Comparison of ENCODE assay signal across 19 cellular contexts in genomic region chr9:16613605-16614004, GRCh38.
DNase-seq lines count a peak whose midpoint lies in the region; ATAC-seq and TF ChIP-seq lines count a peak whose summit lies in the region.
"Had no signal": no experiment of that assay in that cellular context is flagged by ENCODE, and none has a peak within 500 bp of the region (broad histone marks: within the 10 kb centered on the region; RNA-seq: fewer than 3 reads in every experiment).

No MANE protein-coding gene starts in this region.

- ATAC-seq in IMR-90 (ENCODE audit: low read depth) = no peak
- ATAC-seq in WTC11 = no peak
- no peak for ATAC-seq in HG02623 (IDR thresholded peaks at IDR 0.05; ENCODE audit: unreplicated experiment)
- ATAC-seq in esophagus mucosa = no peak
- ATAC-seq: GM12878 had no signal

- no peak overlapping the region for H3K23ac ChIP-seq in IMR-90 (ENCODE audit: low read depth, low read length)

- H3K56ac ChIP-seq in IMR-90 (ENCODE audit: extremely low read depth, insufficient read depth, low read length) = no peak overlapping the region

- H3K9me3 ChIP-seq in IMR-90 (ENCODE audit: control insufficient read depth, insufficient read depth, low read length) = no peaks in the 10 kb centered on the region
- H3K9me3 ChIP-seq: BE2C, HAP-1 had no signal

- H3K9me1 ChIP-seq in IMR-90 (ENCODE audit: insufficient read depth, low read length) = peaks cover 3% of the 10 kb centered on the region; the same call in 1 of the 2 replicates

- H3K36me3 ChIP-seq in IMR-90 (ENCODE audit: control insufficient read depth, insufficient read depth, low read length) = no peaks in the 10 kb centered on the region
- H3K36me3 ChIP-seq: BE2C, HAP-1 had no signal

- 71% methylated on average over 2 of the region's 3 CpGs; no CpG with 5 or more reads in 1 of the 2 experiments for WGBS in IMR-90 (ENCODE audit: extremely low coverage in 2 of 2, insufficient read length in 1 of 2), 2 experiments

- H2BK5ac ChIP-seq in IMR-90 (ENCODE audit: low read depth, low read length, poor library complexity, severe bottlenecking) = no peak overlapping the region

- no peak overlapping the region; a peak in 1 of 4 replicates for H4K8ac ChIP-seq in IMR-90 (ENCODE audit: low read depth in 2 of 2, low read length in 2 of 2)

- no peak overlapping the region for H2AK5ac ChIP-seq in IMR-90 (ENCODE audit: low read depth, low read length)

- peaks cover 15% of the 10 kb centered on the region for H3K4me1 ChIP-seq in IMR-90 (ENCODE audit: control insufficient read depth, insufficient read depth, low read length)
- H3K4me1 ChIP-seq: BE2C had no signal

- CTCF ChIA-PET in IMR-90 (lab: Yijun Ruan, JAX) = no interaction called here
- CTCF ChIA-PET in WTC11 (lab: Charles Lee) = no interaction called here

- H3K9ac ChIP-seq in IMR-90 (ENCODE audit: low read depth, low read length) = no peak overlapping the region

- no peak overlapping the region for H2BK120ac ChIP-seq in IMR-90 (ENCODE audit: low read depth, low read length)

- TF ChIP-seq POLR2A in IMR-90 (IDR thresholded peaks at IDR 0.05; ENCODE audit: low read depth, low read length) = no peak

- DNase-seq in IMR-90 (no peak), WTC11 (ENCODE audit: low spot score) (no peak), myocyte (ENCODE audit: low read depth) (peak; percentile 20), nucleus accumbens (lab: John Stamatoyannopoulos, UW) (no peak)
- DNase-seq: ACHN; BE2C; C1 segment of cervical spinal cord; CD4-positive, CD25-positive, alpha-beta regulatory T cell; CD8-positive, alpha-beta memory T cell; COR-L47; DMS 273 treated with DMSO at 0.1 percent for 48 hours; DMS53; DND-41; EL; GOT3 had no signal

- no peak overlapping the region for H3K14ac ChIP-seq in IMR-90 (replicated peaks; ENCODE audit: low read depth, low read length)

- H4K20me1 ChIP-seq in IMR-90 (ENCODE audit: insufficient read depth, low read length) = peaks cover 5% of the 10 kb centered on the region; the same call in 1 of the 2 replicates

- no peaks in the 10 kb centered on the region for H3K36me3 Mint-ChIP-seq in WTC11
- H3K36me3 Mint-ChIP-seq: CD4-positive, CD25-positive, alpha-beta regulatory T cell; CD8-positive, alpha-beta memory T cell had no signal

- H3K4me1 Mint-ChIP-seq in WTC11 = peaks cover 55% of the 10 kb centered on the region
- H3K4me1 Mint-ChIP-seq: CD4-positive, CD25-positive, alpha-beta regulatory T cell; CD8-positive, alpha-beta memory T cell had no signal

- H3K4me3 Mint-ChIP-seq in WTC11 = no peak overlapping the region
- H3K4me3 Mint-ChIP-seq: CD4-positive, CD25-positive, alpha-beta regulatory T cell; CD8-positive, alpha-beta memory T cell had no signal

- dilution Hi-C loops in IMR-90 (cut with HindIII; ENCODE audit: low sequenced_read_pairs, unreplicated experiment) = no loop called here

- H3K27me3 Mint-ChIP-seq in WTC11 (ENCODE audit: low read depth) = no peaks in the 10 kb centered on the region
- H3K27me3 Mint-ChIP-seq: CD4-positive, CD25-positive, alpha-beta regulatory T cell; CD8-positive, alpha-beta memory T cell had no signal

- H2AK9ac ChIP-seq in IMR-90 (replicated peaks; ENCODE audit: low read depth, low read length, poor library complexity) = no peak overlapping the region

- no peak overlapping the region for H3K4me3 ChIP-seq in IMR-90 (ENCODE audit: insufficient read depth, low read depth, low read length)
- H3K4me3 ChIP-seq: GM12878, HAP-1 had no signal

- H3K27ac ChIP-seq in IMR-90 (ENCODE audit: insufficient read depth, low read length) = no peak overlapping the region

- no peak overlapping the region for H3K4ac ChIP-seq in IMR-90 (ENCODE audit: low read depth, low read length)

- no peak overlapping the region for H2BK15ac ChIP-seq in IMR-90 (ENCODE audit: low read depth, low read length)

- H3K9me3 Mint-ChIP-seq in WTC11 = no peaks in the 10 kb centered on the region

- H2BK20ac ChIP-seq in IMR-90 (ENCODE audit: low read depth, low read length) = 0 out of 2 replicates have a peak overlapping the region, but pooled peaks have one; percentile 48

- no peak overlapping the region for H3K18ac ChIP-seq in IMR-90 (ENCODE audit: low read depth, low read length)

- TF ChIP-seq CTCF in IMR-90 (conservative IDR thresholded peaks at IDR 0.05; ENCODE audit: low read depth, low read length) (no peak), WTC11 (IDR thresholded peaks at IDR 0.05) (no peak)

- H4K5ac ChIP-seq in IMR-90 (ENCODE audit: low read depth, low read length) = no peak overlapping the region

- intact Hi-C loops in IMR-90 (cut with micrococcal nuclease) = no loop called here

- no peaks in the 10 kb centered on the region for H3K27me3 ChIP-seq in IMR-90 (ENCODE audit: control insufficient read depth, insufficient read depth, low read length)
- H3K27me3 ChIP-seq: BE2C had no signal

- no peak overlapping the region for H2AFZ ChIP-seq in IMR-90 (replicated peaks; ENCODE audit: low read length, poor library complexity)

- H3K79me1 ChIP-seq in IMR-90 (ENCODE audit: low read depth in 1 of 2, low read length in 2 of 2) = peaks cover 18 to 72% of the 10 kb centered on the region in 2 experiments; a peak in 3 of 4 replicates

- no peak for TF ChIP-seq RAD21 in IMR-90 (IDR thresholded peaks at IDR 0.05; ENCODE audit: low read length)

- POLR2A ChIA-PET in IMR-90 (lab: Charles Lee; ENCODE audit: unreplicated experiment) = no interaction called here
- POLR2A ChIA-PET in WTC11 (lab: Charles Lee) = no interaction called here

- H4K91ac ChIP-seq in IMR-90 (ENCODE audit: insufficient read depth, low read depth, low read length) = no peak overlapping the region

- in situ Hi-C loops in IMR-90 (cut with MboI; ENCODE audit: low sequenced_read_pairs) = no loop called here

- H3K27ac Mint-ChIP-seq in WTC11 = peak overlapping the region; percentile 61; the same call in 1 of the 2 replicates
- H3K27ac Mint-ChIP-seq: CD4-positive, CD25-positive, alpha-beta regulatory T cell; CD8-positive, alpha-beta memory T cell had no signal

- no peak overlapping the region for H3K4me2 ChIP-seq in IMR-90 (ENCODE audit: low read depth, low read length)

- no TSS peak for BruUV-seq in IMR-90 (replicated peaks; lab: Mats Ljungman, UMichigan)

TF ChIP-seq in IMR-90, 13 proteins besides CTCF, POLR2A, EP300 and RAD21 (continues in another document):
- TF ChIP-seq SMC3 (IDR thresholded peaks at IDR 0.05; ENCODE audit: low read depth, low read length) = no peak
- no peak for TF ChIP-seq RFX5 (IDR thresholded peaks at IDR 0.05; ENCODE audit: low read depth, low read length)
- no peak for TF ChIP-seq BHLHE40 (IDR thresholded peaks at IDR 0.05; ENCODE audit: low read depth, low read length)
- TF ChIP-seq NFE2L2 (IDR thresholded peaks at IDR 0.05; ENCODE audit: low read depth, low read length) = no peak
- TF ChIP-seq USF2 (IDR thresholded peaks at IDR 0.05; ENCODE audit: low read depth, low read length) = no peak
- TF ChIP-seq ELK1 (IDR thresholded peaks at IDR 0.05; ENCODE audit: borderline replicate concordance, low read depth, low read length) = no peak
- no peak for TF ChIP-seq CEBPB (IDR thresholded peaks at IDR 0.05; ENCODE audit: low read depth, low read length)
- no peak for TF ChIP-seq RCOR1 (IDR thresholded peaks at IDR 0.05; ENCODE audit: insufficient replicate concordance, low read length)
- TF ChIP-seq FOS (IDR thresholded peaks at IDR 0.05; ENCODE audit: low read depth, low read length) = no peak

TF ChIP-seq in WTC11, 78 proteins besides CTCF, POLR2A, EP300 and RAD21 (continues in another document):
- TF ChIP-seq CDX4 (CRISPR knock-in tag; IDR thresholded peaks at IDR 0.05; ENCODE audit: borderline replicate concordance) = no peak
- no peak for TF ChIP-seq ZNF425 (CRISPR knock-in tag; conservative IDR thresholded peaks at IDR 0.05)
- TF ChIP-seq JAZF1 (CRISPR knock-in tag; IDR thresholded peaks at IDR 0.05) = no peak
- no peak for TF ChIP-seq MLX (CRISPR knock-in tag; IDR thresholded peaks at IDR 0.05)
- TF ChIP-seq IRF1 (CRISPR knock-in tag; IDR thresholded peaks at IDR 0.05) = no peak
